In the genomic region with DNA sequence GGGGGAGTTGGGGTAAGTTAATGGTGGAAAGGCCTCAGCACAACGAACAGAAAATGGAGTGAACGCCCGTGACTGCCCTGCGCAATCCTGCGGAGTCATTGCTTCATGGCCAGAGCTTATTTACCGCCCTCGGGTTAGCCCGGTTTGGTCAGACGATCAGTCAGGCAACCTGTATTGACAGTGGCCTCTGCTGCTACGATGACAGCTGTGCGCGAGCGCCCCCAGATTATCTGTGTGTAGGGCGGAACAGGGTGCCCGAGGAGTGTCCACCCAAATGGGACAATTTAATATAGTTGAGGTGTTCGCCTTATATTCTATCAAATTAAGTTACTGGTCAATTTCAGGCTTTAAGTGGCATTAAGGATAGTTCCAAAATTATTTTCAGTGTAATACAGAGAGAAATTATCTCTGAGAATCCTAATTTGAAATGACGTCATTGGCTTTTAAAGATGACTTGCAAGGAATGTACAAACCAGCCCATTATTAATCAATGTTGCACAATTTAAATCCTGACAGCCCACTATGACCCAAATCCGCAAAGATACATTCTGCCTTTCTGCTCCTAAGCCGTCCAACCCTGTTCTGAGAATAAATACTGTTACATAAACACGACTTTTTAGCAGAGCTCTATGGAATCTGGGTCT, we compare ENCODE assay signal across 1 cellular context.
TF ChIP-seq lines count a peak whose summit lies in the region.

No MANE protein-coding gene starts in this region.

TF ChIP-seq in K562, 482 proteins besides CTCF, POLR2A, EP300 and RAD21 (continued from another document and continues in another):
- TF ChIP-seq SNIP1 (IDR thresholded peaks at IDR 0.05; ENCODE audit: low read depth) (no peak), ASH1L (IDR thresholded peaks at IDR 0.05; ENCODE audit: borderline replicate concordance, low read depth, partially characterized antibody) (no peak), ZSCAN29 (IDR thresholded peaks at IDR 0.05) (no peak), NKRF (IDR thresholded peaks at IDR 0.05; ENCODE audit: borderline replicate concordance) (0 out of 2 replicates have a peak, but pooled peaks have one; percentile 4), MBD1 (CRISPR knock-in tag; IDR thresholded peaks at IDR 0.05) (no peak), NR1H2 (CRISPR knock-in tag; IDR thresholded peaks at IDR 0.05) (no peak), SLC30A9 (CRISPR knock-in tag; IDR thresholded peaks at IDR 0.05) (no peak), MCM5 (IDR thresholded peaks at IDR 0.05; ENCODE audit: low read depth) (no peak), AFF4 (CRISPR knock-in tag; IDR thresholded peaks at IDR 0.05) (no peak), HMGN3 (IDR thresholded peaks at IDR 0.05; ENCODE audit: borderline replicate concordance, extremely low read depth, insufficient read length, low read depth, low read length) (no peak), FIP1L1 (IDR thresholded peaks at IDR 0.05; ENCODE audit: low read depth, low read length, poor library complexity, severe bottlenecking) (no peak), FOXA3 (CRISPR knock-in tag; conservative IDR thresholded peaks at IDR 0.05 in 1 of 2, IDR thresholded peaks at IDR 0.05 in 1 of 2) (peak; percentile 73 to 83), CBX3 (IDR thresholded peaks at IDR 0.05; ENCODE audit: borderline replicate concordance in 1 of 2, low read length in 2 of 2) (no peak), UBTF (IDR thresholded peaks at IDR 0.05; ENCODE audit: borderline replicate concordance in 1 of 2, low read depth in 2 of 2, low read length in 2 of 2) (0 out of 4 replicates have a peak, but pooled peaks of 1 of the 2 experiments have one; percentile 2), DIDO1 (tag; IDR thresholded peaks at IDR 0.05; ENCODE audit: low read depth) (no peak), NBN (IDR thresholded peaks at IDR 0.05; ENCODE audit: low read depth) (no peak), DACH1 (IDR thresholded peaks at IDR 0.05; ENCODE audit: partially characterized antibody) (peak; percentile 7), STAT6 (CRISPR knock-in tag; IDR thresholded peaks at IDR 0.05) (no peak), NFE2L1 (tag; IDR thresholded peaks at IDR 0.05; ENCODE audit: borderline replicate concordance, low read depth) (no peak), ZNF12 (CRISPR knock-in tag; IDR thresholded peaks at IDR 0.05) (0 out of 2 replicates have a peak, but pooled peaks have one; percentile 9), SMC3 (conservative IDR thresholded peaks at IDR 0.05; ENCODE audit: insufficient read depth, low read depth, low read length) (no peak), KDM5B (IDR thresholded peaks at IDR 0.05; ENCODE audit: insufficient replicate concordance, low read depth, low read length) (no peak), TBL1XR1 (IDR thresholded peaks at IDR 0.05; ENCODE audit: low read length in 2 of 2) (no peak; a peak in 1 of 4 replicates), NFYB (IDR thresholded peaks at IDR 0.05; ENCODE audit: extremely low read depth, insufficient read length) (no peak), STAT5B (CRISPR knock-in tag; IDR thresholded peaks at IDR 0.05) (no peak), NUFIP1 (IDR thresholded peaks at IDR 0.05; ENCODE audit: partially characterized antibody) (no peak), ZKSCAN3 (CRISPR knock-in tag; IDR thresholded peaks at IDR 0.05) (no peak), HDAC6 (IDR thresholded peaks at IDR 0.05; ENCODE audit: low read depth, low read length) (no peak), PTTG1 (tag; IDR thresholded peaks at IDR 0.05; ENCODE audit: low read depth) (no peak), SIX5 (IDR thresholded peaks at IDR 0.05; ENCODE audit: borderline replicate concordance in 1 of 2, insufficient read depth in 1 of 2, low read depth in 1 of 2, low read length in 2 of 2) (no peak), HSF4 (CRISPR knock-in tag; IDR thresholded peaks at IDR 0.05; ENCODE audit: borderline replicate concordance) (no peak), SRSF9 (IDR thresholded peaks at IDR 0.05; ENCODE audit: borderline replicate concordance, low read depth, low read length) (no peak), TCF7 (IDR thresholded peaks at IDR 0.05; ENCODE audit: borderline replicate concordance) (no peak), IFI16 (CRISPR knock-in tag; IDR thresholded peaks at IDR 0.05) (no peak), TEAD4 (IDR thresholded peaks at IDR 0.05; ENCODE audit: low read length) (no peak), TEAD4 (CRISPR knock-in tag; IDR thresholded peaks at IDR 0.05; ENCODE audit: borderline replicate concordance) (no peak), SREBF1 (IDR thresholded peaks at IDR 0.05; ENCODE audit: borderline replicate concordance, low read depth, low read length) (no peak)
- TF ChIP-seq, protein P1, sequence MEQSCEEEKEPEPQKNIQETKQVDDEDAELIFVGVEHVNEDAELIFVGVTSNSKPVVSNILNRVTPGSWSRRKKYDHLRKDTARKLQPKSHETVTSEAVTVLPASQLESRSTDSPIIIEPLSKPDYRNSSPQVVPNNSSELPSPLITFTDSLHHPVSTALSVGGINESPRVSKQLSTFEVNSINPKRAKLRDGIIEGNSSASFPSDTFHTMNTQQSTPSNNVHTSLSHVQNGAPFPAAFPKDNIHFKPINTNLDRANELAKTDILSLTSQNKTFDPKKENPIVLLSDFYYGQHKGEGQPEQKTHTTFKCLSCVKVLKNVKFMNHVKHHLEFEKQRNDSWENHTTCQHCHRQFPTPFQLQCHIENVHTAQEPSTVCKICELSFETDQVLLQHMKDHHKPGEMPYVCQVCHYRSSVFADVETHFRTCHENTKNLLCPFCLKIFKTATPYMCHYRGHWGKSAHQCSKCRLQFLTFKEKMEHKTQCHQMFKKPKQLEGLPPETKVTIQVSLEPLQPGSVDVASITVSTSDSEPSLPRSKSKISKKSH (CRISPR knock-in tag; IDR thresholded peaks at IDR 0.05): no peak
- TF ChIP-seq, protein P2, sequence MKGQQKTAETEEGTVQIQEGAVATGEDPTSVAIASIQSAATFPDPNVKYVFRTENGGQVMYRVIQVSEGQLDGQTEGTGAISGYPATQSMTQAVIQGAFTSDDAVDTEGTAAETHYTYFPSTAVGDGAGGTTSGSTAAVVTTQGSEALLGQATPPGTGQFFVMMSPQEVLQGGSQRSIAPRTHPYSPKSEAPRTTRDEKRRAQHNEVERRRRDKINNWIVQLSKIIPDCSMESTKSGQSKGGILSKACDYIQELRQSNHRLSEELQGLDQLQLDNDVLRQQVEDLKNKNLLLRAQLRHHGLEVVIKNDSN (CRISPR knock-in tag; IDR thresholded peaks at IDR 0.05): peak; percentile 18; the same call in 1 of the 2 replicates
- TF ChIP-seq, protein P3, sequence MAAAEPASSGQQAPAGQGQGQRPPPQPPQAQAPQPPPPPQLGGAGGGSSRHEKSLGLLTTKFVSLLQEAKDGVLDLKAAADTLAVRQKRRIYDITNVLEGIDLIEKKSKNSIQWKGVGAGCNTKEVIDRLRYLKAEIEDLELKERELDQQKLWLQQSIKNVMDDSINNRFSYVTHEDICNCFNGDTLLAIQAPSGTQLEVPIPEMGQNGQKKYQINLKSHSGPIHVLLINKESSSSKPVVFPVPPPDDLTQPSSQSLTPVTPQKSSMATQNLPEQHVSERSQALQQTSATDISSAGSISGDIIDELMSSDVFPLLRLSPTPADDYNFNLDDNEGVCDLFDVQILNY (CRISPR knock-in tag; IDR thresholded peaks at IDR 0.05): no peak
